8 cellular contexts compared by ENCODE assay signal in the genomic region with DNA sequence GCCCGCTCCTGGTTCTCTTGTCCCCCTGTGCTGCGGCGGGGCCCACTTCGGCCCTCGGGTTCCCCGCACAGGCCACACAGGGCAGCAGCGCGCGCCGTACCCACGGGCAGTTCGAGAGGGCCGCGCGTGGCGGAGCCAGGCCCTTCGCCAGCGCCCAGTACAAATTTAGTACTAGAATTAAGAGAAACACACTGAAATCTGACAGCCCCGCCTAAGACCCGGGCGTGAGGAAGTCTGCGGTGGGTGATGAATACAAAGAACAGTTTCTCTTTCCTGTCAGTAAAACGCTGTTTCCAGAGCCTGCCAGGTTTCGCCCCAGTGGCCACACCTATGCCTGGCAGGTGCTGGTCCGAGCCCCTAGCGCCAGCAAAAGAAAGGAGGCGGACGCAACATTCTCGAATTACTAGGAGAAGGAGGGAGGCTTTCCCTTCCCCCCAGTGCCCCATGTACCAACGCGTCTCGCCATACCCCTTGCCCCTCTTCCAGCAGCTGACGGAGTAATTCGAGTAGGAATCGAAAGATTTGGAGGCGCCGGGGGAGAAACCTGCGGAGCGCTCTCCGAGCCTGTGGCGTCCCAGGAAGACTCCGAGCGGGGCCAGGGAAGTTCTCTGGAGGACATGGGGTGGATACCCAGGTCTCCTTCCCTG. TPM values are rescaled to one million over a fixed set of nuclear protein-coding genes. Genes with fewer than 3 reads are reported as not detected.
DNase-seq lines count a peak whose midpoint lies in the region; ATAC-seq and TF ChIP-seq lines count a peak whose summit lies in the region.

No MANE protein-coding gene starts in this region.

- peak; percentile 1 for DNase-seq in NCI-H2081 treated with DMSO at 0.1 percent for 48 hours (lab: John Stamatoyannopoulos, UW)
- peak; percentile 78 for DNase-seq in activated CD4-positive, CD25-positive, alpha-beta regulatory T cell treated with anti-CD3 and anti-CD28 coated beads, Interleukin-2, amount 50 U/mL, for 72 hours
- DNase-seq in chondrocyte (ENCODE audit: low spot score) = no peak
- DNase-seq in stimulated activated CD4-positive, alpha-beta T cell treated with anti-CD3 and anti-CD28 coated beads, TNF-alpha, amount 100 ng/mL, for 24 hours (ENCODE audit: low read depth in 3 of 3) = peak; percentile 70 to 83 (median 76)
- no peak for DNase-seq in GOT3 (lab: John Stamatoyannopoulos, UW)

- no peaks in the 10 kb centered on the region for H3K27me3 ChIP-seq in liver (ENCODE audit: control insufficient read depth in 4 of 4, insufficient read depth in 4 of 4, low read length in 3 of 4)

- 3% methylated on average over 43 of the region's 43 CpGs for WGBS in liver

- H3K9ac ChIP-seq in liver (ENCODE audit: low read depth in 1 of 2, low read length in 2 of 2) = peak overlapping the region; percentile 90 to 95

- H3K9me3 Mint-ChIP-seq in chondrocyte (ENCODE audit: low read depth) = no peaks in the 10 kb centered on the region

- H3K9me3 ChIP-seq in liver (ENCODE audit: control insufficient read depth in 4 of 4, low read length in 3 of 4) = no peaks in the 10 kb centered on the region

- H3K27me3 Mint-ChIP-seq in chondrocyte (ENCODE audit: low read depth) = peaks cover 2% of the 10 kb centered on the region

- peak; percentile 56 for TF ChIP-seq CTCF in chondrocyte (IDR thresholded peaks at IDR 0.05)
- peak; percentile 54 for TF ChIP-seq CTCF in liver (IDR thresholded peaks at IDR 0.05; ENCODE audit: low read depth, low read length, missing input control)

- peaks cover 5% of the 10 kb centered on the region for H3K36me3 Mint-ChIP-seq in chondrocyte (ENCODE audit: low read depth)

- peaks cover 48% of the 10 kb centered on the region for H3K4me1 Mint-ChIP-seq in chondrocyte (ENCODE audit: low read depth)

- no peak for TF ChIP-seq POLR2A in GM18505 (IDR thresholded peaks at IDR 0.05; ENCODE audit: borderline replicate concordance, extremely low read depth, insufficient read depth, insufficient read length)

- peak; percentile 53 for ATAC-seq in GM18505 (IDR thresholded peaks at IDR 0.05; ENCODE audit: unreplicated experiment)
- peak; percentile 63 for ATAC-seq in HG02938 (IDR thresholded peaks at IDR 0.05; ENCODE audit: unreplicated experiment)

- no peaks in the 10 kb centered on the region for H3K36me3 ChIP-seq in liver (ENCODE audit: control insufficient read depth in 4 of 4, insufficient read depth in 3 of 4, low read depth in 1 of 4, low read length in 3 of 4)

- peak overlapping the region; percentile 95 for H3K27ac ChIP-seq in liver (ENCODE audit: low read depth in 1 of 2, low read length in 2 of 2)

- peak; percentile 11 to 51 for TF ChIP-seq RAD21 in liver (IDR thresholded peaks at IDR 0.05)

- peaks cover 3 to 20% (median 7%) of the 10 kb centered on the region in 4 donors for H3K4me1 ChIP-seq in liver (ENCODE audit: control insufficient read depth in 4 of 4, insufficient read depth in 4 of 4, low read length in 3 of 4)

- H3K27ac Mint-ChIP-seq in chondrocyte (ENCODE audit: unreplicated experiment) = peak overlapping the region; percentile 99

- H3K4me3 ChIP-seq in liver (ENCODE audit: low read depth in 1 of 3, low read length in 3 of 3) = peak overlapping the region; percentile 60 to 93 (median 89)

- H3K4me3 Mint-ChIP-seq in chondrocyte (ENCODE audit: unreplicated experiment) = peak overlapping the region; percentile 91

TF ChIP-seq in liver, 16 proteins besides CTCF, POLR2A, EP300 and RAD21:
- TF ChIP-seq YY1 (IDR thresholded peaks at IDR 0.05) (peak; percentile 37), JUND (IDR thresholded peaks at IDR 0.05) (peak in 1 of 2 donors; percentile 5), HNF4G (IDR thresholded peaks at IDR 0.05) (no peak), HNF4A (conservative IDR thresholded peaks at IDR 0.05) (peak in 1 of 2 donors; percentile 3)
- TF ChIP-seq, protein P1, sequence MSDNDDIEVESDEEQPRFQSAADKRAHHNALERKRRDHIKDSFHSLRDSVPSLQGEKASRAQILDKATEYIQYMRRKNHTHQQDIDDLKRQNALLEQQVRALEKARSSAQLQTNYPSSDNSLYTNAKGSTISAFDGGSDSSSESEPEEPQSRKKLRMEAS (IDR thresholded peaks at IDR 0.05) = peak; percentile 20

RNA-seq across cellular contexts. Expression of a gene that starts 0.6 kb away (rescaled TPM):
- total RNA-seq in chondrocyte = 36.2 to 90.5 TPM (median 89.4 TPM) in 3 replicates
- 1 to 10 TPM; 4.2 to 7.8 TPM for total RNA-seq in liver
- 1 to 10 TPM; 1.9 to 2.6 TPM for polyA plus RNA-seq in liver

RNA-seq across cellular contexts. Expression of a gene that starts 48.1 kb away (rescaled TPM):
- total RNA-seq in chondrocyte = not detected in 3 replicates
- not detected for total RNA-seq in liver
- not detected for polyA plus RNA-seq in liver

Comparison
In these comparisons a context has a peak if more than half of its experiments do, and no peak if none do; other contexts are left out.
1. DNase-seq: peak in NCI-H2081 treated with DMSO at 0.1 percent for 48 hours (single experiment), activated CD4-positive, CD25-positive, alpha-beta regulatory T cell treated with anti-CD3 and anti-CD28 coated beads, Interleukin-2, amount 50 U/mL, for 72 hours (single experiment) and stimulated activated CD4-positive, alpha-beta T cell treated with anti-CD3 and anti-CD28 coated beads, TNF-alpha, amount 100 ng/mL, for 24 hours (3 of 3); none in chondrocyte (single experiment) and GOT3 (single experiment).